ENCODE assay signal across 1 cellular context in the genomic region with DNA sequence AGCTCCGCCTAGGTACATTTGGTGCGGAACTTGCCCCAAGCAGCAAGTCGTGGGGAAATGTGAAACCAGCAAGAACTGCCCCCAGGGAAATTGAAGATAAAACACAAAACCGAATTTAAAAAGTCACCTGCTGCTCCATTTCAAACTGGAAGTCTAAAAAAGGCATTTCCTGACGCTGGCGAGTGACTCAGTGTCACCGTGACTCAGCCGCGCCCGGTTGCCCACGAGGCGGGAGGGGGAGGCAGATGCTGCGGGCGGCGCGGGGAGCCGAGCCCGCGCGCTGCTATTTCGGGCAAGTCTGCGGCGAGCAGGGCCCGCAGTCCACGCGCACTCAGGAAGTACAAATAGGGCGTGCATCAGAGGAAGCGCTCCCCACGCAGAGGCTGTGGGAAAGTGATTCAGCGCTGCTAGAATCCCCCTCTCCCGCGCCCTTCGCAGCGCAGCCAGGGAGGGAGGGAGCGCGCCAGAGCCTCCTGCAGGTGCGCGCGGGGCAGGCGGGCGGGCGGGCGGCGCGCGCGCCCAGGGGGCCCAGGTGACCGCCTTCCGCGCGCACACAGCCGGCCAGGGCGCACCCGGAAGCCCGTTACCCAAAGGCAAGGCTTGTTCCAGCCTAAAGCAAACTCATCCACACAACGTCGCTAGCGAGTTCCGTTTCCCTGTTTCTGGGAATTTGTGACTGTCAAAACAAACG.
A peak's percentile ranks its signal among the peaks of the same experiment; 100 is the strongest.
TF ChIP-seq lines count a peak whose summit lies in the region.

No MANE protein-coding gene starts in this region.

TF ChIP-seq in HepG2, 621 proteins besides CTCF, POLR2A, EP300 and RAD21 (continued from another document):
- TF ChIP-seq ZNF142 (CRISPR knock-in tag; IDR thresholded peaks at IDR 0.05) (peak; percentile 90), SAP130 (CRISPR knock-in tag; IDR thresholded peaks at IDR 0.05; ENCODE audit: low read depth) (0 out of 2 replicates have a peak, but pooled peaks have one; percentile 5), ZNF607 (CRISPR knock-in tag; IDR thresholded peaks at IDR 0.05; ENCODE audit: borderline replicate concordance) (no peak), ZBTB14 (CRISPR knock-in tag; IDR thresholded peaks at IDR 0.05) (peak; percentile 82), FOSL2 (CRISPR knock-in tag; IDR thresholded peaks at IDR 0.05) (peak; percentile 73), GABPA (IDR thresholded peaks at IDR 0.05; ENCODE audit: low read depth, low read length) (peak; percentile 35), GABPA (CRISPR knock-in tag; IDR thresholded peaks at IDR 0.05; ENCODE audit: low read depth) (no peak), ZBTB8A (CRISPR knock-in tag; IDR thresholded peaks at IDR 0.05; ENCODE audit: borderline replicate concordance, low read depth) (no peak), ELF1 (CRISPR knock-in tag; IDR thresholded peaks at IDR 0.05) (0 out of 2 replicates have a peak, but pooled peaks have one; percentile 19)
- TF ChIP-seq, protein P1, sequence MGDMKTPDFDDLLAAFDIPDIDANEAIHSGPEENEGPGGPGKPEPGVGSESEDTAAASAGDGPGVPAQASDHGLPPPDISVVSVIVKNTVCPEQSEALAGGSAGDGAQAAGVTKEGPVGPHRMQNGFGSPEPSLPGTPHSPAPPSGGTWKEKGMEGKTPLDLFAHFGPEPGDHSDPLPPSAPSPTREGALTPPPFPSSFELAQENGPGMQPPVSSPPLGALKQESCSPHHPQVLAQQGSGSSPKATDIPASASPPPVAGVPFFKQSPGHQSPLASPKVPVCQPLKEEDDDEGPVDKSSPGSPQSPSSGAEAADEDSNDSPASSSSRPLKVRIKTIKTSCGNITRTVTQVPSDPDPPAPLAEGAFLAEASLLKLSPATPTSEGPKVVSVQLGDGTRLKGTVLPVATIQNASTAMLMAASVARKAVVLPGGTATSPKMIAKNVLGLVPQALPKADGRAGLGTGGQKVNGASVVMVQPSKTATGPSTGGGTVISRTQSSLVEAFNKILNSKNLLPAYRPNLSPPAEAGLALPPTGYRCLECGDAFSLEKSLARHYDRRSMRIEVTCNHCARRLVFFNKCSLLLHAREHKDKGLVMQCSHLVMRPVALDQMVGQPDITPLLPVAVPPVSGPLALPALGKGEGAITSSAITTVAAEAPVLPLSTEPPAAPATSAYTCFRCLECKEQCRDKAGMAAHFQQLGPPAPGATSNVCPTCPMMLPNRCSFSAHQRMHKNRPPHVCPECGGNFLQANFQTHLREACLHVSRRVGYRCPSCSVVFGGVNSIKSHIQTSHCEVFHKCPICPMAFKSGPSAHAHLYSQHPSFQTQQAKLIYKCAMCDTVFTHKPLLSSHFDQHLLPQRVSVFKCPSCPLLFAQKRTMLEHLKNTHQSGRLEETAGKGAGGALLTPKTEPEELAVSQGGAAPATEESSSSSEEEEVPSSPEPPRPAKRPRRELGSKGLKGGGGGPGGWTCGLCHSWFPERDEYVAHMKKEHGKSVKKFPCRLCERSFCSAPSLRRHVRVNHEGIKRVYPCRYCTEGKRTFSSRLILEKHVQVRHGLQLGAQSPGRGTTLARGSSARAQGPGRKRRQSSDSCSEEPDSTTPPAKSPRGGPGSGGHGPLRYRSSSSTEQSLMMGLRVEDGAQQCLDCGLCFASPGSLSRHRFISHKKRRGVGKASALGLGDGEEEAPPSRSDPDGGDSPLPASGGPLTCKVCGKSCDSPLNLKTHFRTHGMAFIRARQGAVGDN (CRISPR knock-in tag; IDR thresholded peaks at IDR 0.05), result peak; percentile 30; the same call in 1 of the 2 replicates
TF ChIP-seq in HepG2: peak in this region for 12.
